1 cellular context compared by ENCODE assay signal in genomic region chr6:27897580-27898206, GRCh38.
A peak's percentile ranks its signal among the peaks of the same experiment; 100 is the strongest.
TF ChIP-seq lines count a peak whose summit lies in the region.

No MANE protein-coding gene starts in this region.

TF ChIP-seq in K562, 482 proteins besides CTCF, POLR2A, EP300 and RAD21 (continues in another document):
- TF ChIP-seq EZH2 (IDR thresholded peaks at IDR 0.05; ENCODE audit: borderline replicate concordance, low read depth, low read length) (no peak), ZBTB17 (CRISPR knock-in tag; IDR thresholded peaks at IDR 0.05) (0 out of 2 replicates have a peak, but pooled peaks have one; percentile 40), DPF2 (IDR thresholded peaks at IDR 0.05) (no peak), SREBF2 (CRISPR knock-in tag; IDR thresholded peaks at IDR 0.05) (no peak; the same call in 1 of the 2 replicates), JUN (IDR thresholded peaks at IDR 0.05; ENCODE audit: borderline replicate concordance, low read depth, low read length) (no peak), JUN (CRISPR knock-in tag; IDR thresholded peaks at IDR 0.05; ENCODE audit: borderline replicate concordance) (no peak), HMG20A (CRISPR knock-in tag; conservative IDR thresholded peaks at IDR 0.05) (no peak), TFE3 (CRISPR knock-in tag; IDR thresholded peaks at IDR 0.05) (no peak), HLTF (IDR thresholded peaks at IDR 0.05) (no peak), MTA1 (IDR thresholded peaks at IDR 0.05; ENCODE audit: borderline replicate concordance) (0 out of 2 replicates have a peak, but pooled peaks have one; percentile 13), ZNF695 (CRISPR knock-in tag; IDR thresholded peaks at IDR 0.05) (no peak), ZBTB11 (CRISPR knock-in tag; IDR thresholded peaks at IDR 0.05) (no peak), ELF4 (CRISPR knock-in tag; IDR thresholded peaks at IDR 0.05) (0 out of 2 replicates have a peak, but pooled peaks have one; percentile 14), RBFOX2 (IDR thresholded peaks at IDR 0.05; ENCODE audit: low read depth, low read length) (peak; percentile 45; the same call in 1 of the 2 replicates), ZNF121 (CRISPR knock-in tag; conservative IDR thresholded peaks at IDR 0.05) (no peak), ZNF76 (CRISPR knock-in tag; IDR thresholded peaks at IDR 0.05; ENCODE audit: borderline replicate concordance) (no peak), SUPT5H (IDR thresholded peaks at IDR 0.05) (peak; percentile 37), ARHGAP35 (IDR thresholded peaks at IDR 0.05; ENCODE audit: partially characterized antibody) (no peak), POLR2G (IDR thresholded peaks at IDR 0.05; ENCODE audit: low read depth, low read length) (0 out of 2 replicates have a peak, but pooled peaks have one; percentile 5), RUNX1 (IDR thresholded peaks at IDR 0.05; ENCODE audit: low read depth) (no peak), SRSF9 (IDR thresholded peaks at IDR 0.05; ENCODE audit: borderline replicate concordance, low read depth, low read length) (no peak), SMAD3 (CRISPR knock-in tag; conservative IDR thresholded peaks at IDR 0.05) (peak; percentile 31; the same call in 1 of the 2 replicates), ZBTB5 (IDR thresholded peaks at IDR 0.05) (no peak), GATAD2A (IDR thresholded peaks at IDR 0.05) (no peak), ZNF644 (tag; IDR thresholded peaks at IDR 0.05; ENCODE audit: low read depth) (0 out of 2 replicates have a peak, but pooled peaks have one; percentile 9), PURB (CRISPR knock-in tag; IDR thresholded peaks at IDR 0.05; ENCODE audit: low read depth) (no peak), MLX (CRISPR knock-in tag; conservative IDR thresholded peaks at IDR 0.05) (no peak), PML (IDR thresholded peaks at IDR 0.05; ENCODE audit: low read length) (peak; percentile 4; the same call in 1 of the 2 replicates), FOXA3 (CRISPR knock-in tag; conservative IDR thresholded peaks at IDR 0.05 in 1 of 2, IDR thresholded peaks at IDR 0.05 in 1 of 2) (0 out of 4 replicates have a peak, but pooled peaks of 1 of the 2 experiments have one; percentile 12), E2F1 (CRISPR knock-in tag; IDR thresholded peaks at IDR 0.05) (0 out of 2 replicates have a peak, but pooled peaks have one; percentile 29), ARID3A (IDR thresholded peaks at IDR 0.05; ENCODE audit: borderline replicate concordance, low read depth, low read length) (no peak), DEAF1 (CRISPR knock-in tag; IDR thresholded peaks at IDR 0.05) (no peak), SMAD4 (CRISPR knock-in tag; conservative IDR thresholded peaks at IDR 0.05) (no peak), BCLAF1 (IDR thresholded peaks at IDR 0.05; ENCODE audit: borderline replicate concordance in 1 of 2, control insufficient read depth in 1 of 2, low read depth in 2 of 2, low read length in 1 of 2) (0 out of 4 replicates have a peak, but pooled peaks of 1 of the 2 experiments have one; percentile 35), CBX3 (IDR thresholded peaks at IDR 0.05; ENCODE audit: borderline replicate concordance in 1 of 2, low read length in 2 of 2) (no peak), YBX1 (IDR thresholded peaks at IDR 0.05) (no peak), POLR2AphosphoS5 (IDR thresholded peaks at IDR 0.05; ENCODE audit: control insufficient read depth, insufficient read depth, low read depth, low read length) (peak; percentile 43; the same call in 1 of the 2 replicates), CBX8 (IDR thresholded peaks at IDR 0.05; ENCODE audit: borderline replicate concordance, extremely low read depth, low read depth, low read length, poor library complexity, severe bottlenecking) (no peak), CBFA2T3 (IDR thresholded peaks at IDR 0.05) (no peak), TBL1XR1 (IDR thresholded peaks at IDR 0.05; ENCODE audit: low read length in 2 of 2) (no peak), MAFK (IDR thresholded peaks at IDR 0.05; ENCODE audit: low read length) (no peak), MEF2D (tag; conservative IDR thresholded peaks at IDR 0.05; ENCODE audit: low read depth) (no peak), ARID4B (CRISPR knock-in tag; IDR thresholded peaks at IDR 0.05) (no peak)
